ENCODE assay signal across 21 cellular contexts in the genomic region with DNA sequence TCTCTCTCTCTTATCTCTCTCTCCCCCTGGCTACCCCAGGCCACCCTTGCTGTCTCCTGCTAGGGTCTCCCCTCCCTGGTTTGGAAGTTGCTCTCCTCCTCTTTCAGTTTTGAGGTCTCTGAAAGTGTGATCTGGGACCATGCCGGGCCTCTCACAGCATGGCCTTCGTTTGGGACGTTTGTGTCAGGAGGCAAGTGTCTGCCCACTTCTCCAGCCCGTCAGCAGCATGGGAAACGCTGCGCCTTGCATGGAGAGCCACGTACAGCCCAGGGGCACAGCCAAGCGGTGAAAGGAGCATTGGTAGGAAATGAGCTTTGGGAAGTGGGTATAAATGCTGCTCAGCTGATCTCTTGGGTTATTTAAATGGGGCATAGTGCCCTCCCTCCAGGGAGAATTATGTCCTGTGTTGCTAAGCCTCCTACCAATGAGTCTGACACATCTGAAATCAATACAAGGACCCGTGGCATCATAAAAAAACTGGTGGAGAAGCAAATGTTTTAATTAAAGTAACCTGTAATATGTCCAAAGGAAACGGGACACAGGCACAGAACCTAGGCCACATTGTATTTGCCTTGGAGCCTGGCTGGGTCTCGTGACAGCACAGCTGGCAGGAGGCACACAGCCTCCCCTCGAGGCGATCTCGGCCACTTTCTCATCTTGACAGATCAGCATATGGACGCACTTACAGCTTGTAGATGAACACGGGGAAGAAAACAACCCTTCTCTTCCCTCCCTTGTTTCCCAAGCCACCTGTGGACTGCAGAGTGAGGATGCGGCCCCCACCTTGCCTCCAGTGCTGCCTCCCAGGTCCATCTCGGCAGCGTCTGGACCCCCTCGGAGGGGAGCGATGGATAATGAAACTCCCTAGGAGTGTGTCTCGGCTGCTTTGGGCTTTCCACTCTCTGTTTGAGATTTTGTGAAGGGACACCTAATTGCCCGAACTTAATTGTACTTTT.
DNase-seq lines count a peak whose midpoint lies in the region; ATAC-seq, FAIRE-seq and TF ChIP-seq lines count a peak whose summit lies in the region.
"Had no signal": no experiment of that assay in that cellular context is flagged by ENCODE, and none has a peak within 500 bp of the region (broad histone marks: within the 10 kb centered on the region; RNA-seq: fewer than 3 reads in every experiment).

No MANE protein-coding gene starts in this region.

- no peak for TF ChIP-seq POLR2A in H1 (IDR thresholded peaks at IDR 0.05; ENCODE audit: control extremely low read depth in 1 of 2, low read depth in 2 of 2, low read length in 2 of 2)

- H3K23ac ChIP-seq in H1 (ENCODE audit: insufficient read length): no peak overlapping the region

- H2AFZ ChIP-seq in H1 (ENCODE audit: low read length): no peak overlapping the region

- no peak overlapping the region for H3K9ac ChIP-seq in H1 (replicated peaks in 1 of 4; ENCODE audit: extremely low read depth in 1 of 4, low read depth in 3 of 4, low read length in 3 of 4)

- no peaks in the 10 kb centered on the region for H3K23me2 ChIP-seq in H1 (ENCODE audit: low read depth, low read length)

- H2BK15ac ChIP-seq in H1 (ENCODE audit: low read length): no peak overlapping the region

- ATAC-seq in activated CD4-positive, CD25-positive, alpha-beta regulatory T cell treated with anti-CD3 and anti-CD28 coated beads, Interleukin-2, amount 50 U/mL, for 24 hours: no peak
- ATAC-seq in left lobe of liver: peak; percentile 69
- ATAC-seq: activated CD4-positive, alpha-beta T cell treated with anti-CD3 and anti-CD28 coated beads for 36 hours had no signal

- H4K8ac ChIP-seq in H1 (ENCODE audit: extremely low read depth, insufficient read depth, low read length): no peak overlapping the region

- H3K9me3 ChIP-seq in H1 (ENCODE audit: insufficient read depth in 2 of 2, low read depth in 1 of 2, low read length in 1 of 2): no peaks in the 10 kb centered on the region
- H3K9me3 ChIP-seq: HAP-1, SJSA1 had no signal

- H2BK20ac ChIP-seq in H1 (ENCODE audit: low read length): no peak overlapping the region

- CTCF ChIA-PET in H1 (lab: Charles Lee; ENCODE audit: partially characterized antibody): interaction anchor here (1.0 to 1.5 kb wide), 2 partner anchors 15 to 70 kb away, joined by 3 read pairs; no protein-coding TSS in a partner anchor

- no peak overlapping the region for H3K4me3 ChIP-seq in H1 (ENCODE audit: extremely low read depth in 1 of 4, insufficient read depth in 2 of 4, low read depth in 3 of 4, low read length in 4 of 4)
- H3K4me3 ChIP-seq: coronary artery, HAP-1, lung, SJSA1 had no signal

- H3K27ac ChIP-seq in H1 (ENCODE audit: low read depth, low read length): no peak overlapping the region
- H3K27ac ChIP-seq: SJSA1 had no signal

- H3K4me2 ChIP-seq in H1 (ENCODE audit: insufficient read depth in 1 of 2, low read depth in 2 of 2, low read length in 2 of 2): no peak overlapping the region

- no peak overlapping the region for H2BK12ac ChIP-seq in H1 (ENCODE audit: low read depth, low read length)

- H3K56ac ChIP-seq in H1 (replicated peaks; ENCODE audit: insufficient read length, low read depth, low read length): no peak overlapping the region

- TF ChIP-seq RAD21 in H1 (IDR thresholded peaks at IDR 0.05 in 1 of 2, conservative IDR thresholded peaks at IDR 0.05 in 1 of 2; ENCODE audit: low read depth in 2 of 2, low read length in 2 of 2): no peak

- H2BK5ac ChIP-seq in H1 (ENCODE audit: low read depth, low read length): no peak overlapping the region

- no peak for TF ChIP-seq CTCF in H1 (IDR thresholded peaks at IDR 0.05; ENCODE audit: control extremely low read depth in 1 of 3, insufficient read depth in 1 of 3, low read depth in 1 of 3, low read length in 3 of 3)

- H3K14ac ChIP-seq in H1 (ENCODE audit: insufficient read length): peak overlapping the region; percentile 84

- H4K91ac ChIP-seq in H1 (replicated peaks; ENCODE audit: insufficient read length, low read length): no peak overlapping the region

- H2AK5ac ChIP-seq in H1 (ENCODE audit: low read depth, low read length): 0 out of 2 replicates have a peak overlapping the region, but pooled peaks have one; percentile 39

- no peak for FAIRE-seq in H1 (lab: Jason Lieb, UNC)
- FAIRE-seq: A204.1 had no signal

- H3K79me1 ChIP-seq in H1 (ENCODE audit: low read depth, low read length): no peaks in the 10 kb centered on the region; the same call in 1 of the 2 replicates

- no peaks in the 10 kb centered on the region for H3K79me2 ChIP-seq in H1 (ENCODE audit: control insufficient read depth in 1 of 2, insufficient read depth in 2 of 2, low read length in 2 of 2)

- H3K4ac ChIP-seq in H1 (replicated peaks; ENCODE audit: insufficient read length, low read depth, low read length): no peak overlapping the region

- H3K4me1 ChIP-seq in H1 (replicated peaks in 1 of 4; ENCODE audit: control insufficient read depth in 3 of 4, insufficient read depth in 4 of 4, low read length in 3 of 4): no peaks in the 10 kb centered on the region
- H3K4me1 ChIP-seq: HAP-1, SJSA1 had no signal

- no peak overlapping the region for H2BK120ac ChIP-seq in H1 (replicated peaks; ENCODE audit: low read depth, low read length)

- no peaks in the 10 kb centered on the region for H3K27me3 ChIP-seq in H1 (replicated peaks in 1 of 4; ENCODE audit: control insufficient read depth in 3 of 4, extremely low read depth in 1 of 4, insufficient read depth in 3 of 4, low read length in 3 of 4)
- H3K27me3 ChIP-seq: SJSA1 had no signal

- H4K5ac ChIP-seq in H1 (ENCODE audit: insufficient read length, low read depth, low read length): no peak overlapping the region

- H4K20me1 ChIP-seq in H1 (replicated peaks in 1 of 2; ENCODE audit: control insufficient read depth in 1 of 2, insufficient read depth in 2 of 2, low read length in 2 of 2): no peaks in the 10 kb centered on the region

- TF ChIP-seq EP300 in H1 (IDR thresholded peaks at IDR 0.05; ENCODE audit: borderline replicate concordance in 1 of 2, low read depth in 2 of 2, low read length in 2 of 2): no peak

- no peaks in the 10 kb centered on the region for H3K36me3 ChIP-seq in H1 (ENCODE audit: control insufficient read depth in 2 of 4, insufficient read depth in 4 of 4, low read length in 3 of 4)
- H3K36me3 ChIP-seq: HAP-1, SJSA1 had no signal

- peak; percentile 17 for DNase-seq in activated CD4-positive, CD25-positive, alpha-beta regulatory T cell treated with anti-CD3 and anti-CD28 coated beads, Interleukin-2, amount 50 U/mL, for 72 hours
- no peak for DNase-seq in H1 (ENCODE audit: low read depth in 1 of 2, low spot score in 2 of 2)
- peak; percentile 43 for DNase-seq in left lobe of liver (ENCODE audit: low spot score)
- DNase-seq in ureter (ENCODE audit: low spot score): peak; percentile 25
- no peak for DNase-seq in NCI-H1930 (lab: John Stamatoyannopoulos, UW)
- no peak for DNase-seq in activated T-cell treated with anti-CD3 and anti-CD28 coated beads, Interleukin-2, amount 50 U/mL, for 1 hour
- DNase-seq in NCI-H1417 treated with DMSO at 0.1 percent for 48 hours (lab: John Stamatoyannopoulos, UW): no peak
- DNase-seq: activated CD4-positive, alpha-beta T cell treated with anti-CD3 and anti-CD28 coated beads for 36 hours; activated CD8-positive, alpha-beta memory T cell treated with anti-CD3 and anti-CD28 coated beads, Interleukin-2, amount 50 U/mL, for 48 hours; activated naive CD4-positive, alpha-beta T cell treated with anti-CD3 and anti-CD28 coated beads, Interleukin-2, amount 50 U/mL, for 16 hours; CD8-positive, alpha-beta memory T cell; Kasumi-1; NCI-H446 treated with DMSO at 0.1 percent for 48 hours; stimulated activated CD4-positive, alpha-beta T cell treated with anti-CD3 and anti-CD28 coated beads, Interleukin-15, amount 100 ng/mL, for 24 hours; T-helper 9 cell had no signal

- WGBS in H1 (ENCODE audit: extremely low coverage in 1 of 2, insufficient coverage in 1 of 2, insufficient read length in 1 of 2, insufficient replicate concordance in 2 of 2, low coverage in 1 of 2, low lambda C conversion rate in 2 of 2, missing lambda C conversion rate in 1 of 2), 2 experiments: 90% methylated on average over 23 of the region's 23 CpGs; no CpG with 5 or more reads in 1 of the 2 experiments

- POLR2A ChIA-PET in H1 (lab: Charles Lee; ENCODE audit: partially characterized antibody): no interaction called here

- H3K18ac ChIP-seq in H1 (ENCODE audit: extremely low read depth, low read length): no peak overlapping the region

TF ChIP-seq in H1, 55 proteins besides CTCF, POLR2A, EP300 and RAD21 (continues in another document):
- TF ChIP-seq GABPA (IDR thresholded peaks at IDR 0.05; ENCODE audit: borderline replicate concordance, insufficient read depth, low read length): no peak
- TF ChIP-seq, protein P1, sequence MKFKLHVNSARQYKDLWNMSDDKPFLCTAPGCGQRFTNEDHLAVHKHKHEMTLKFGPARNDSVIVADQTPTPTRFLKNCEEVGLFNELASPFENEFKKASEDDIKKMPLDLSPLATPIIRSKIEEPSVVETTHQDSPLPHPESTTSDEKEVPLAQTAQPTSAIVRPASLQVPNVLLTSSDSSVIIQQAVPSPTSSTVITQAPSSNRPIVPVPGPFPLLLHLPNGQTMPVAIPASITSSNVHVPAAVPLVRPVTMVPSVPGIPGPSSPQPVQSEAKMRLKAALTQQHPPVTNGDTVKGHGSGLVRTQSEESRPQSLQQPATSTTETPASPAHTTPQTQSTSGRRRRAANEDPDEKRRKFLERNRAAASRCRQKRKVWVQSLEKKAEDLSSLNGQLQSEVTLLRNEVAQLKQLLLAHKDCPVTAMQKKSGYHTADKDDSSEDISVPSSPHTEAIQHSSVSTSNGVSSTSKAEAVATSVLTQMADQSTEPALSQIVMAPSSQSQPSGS (IDR thresholded peaks at IDR 0.05; ENCODE audit: low read length): no peak
- no peak for TF ChIP-seq CHD1 (IDR thresholded peaks at IDR 0.05; ENCODE audit: low read depth, low read length)
- no peak for TF ChIP-seq PHF8 (conservative IDR thresholded peaks at IDR 0.05; ENCODE audit: low read depth, low read length)
- TF ChIP-seq POLR2AphosphoS5 (IDR thresholded peaks at IDR 0.05; ENCODE audit: low read depth, low read length): no peak
- TF ChIP-seq SAP30 (IDR thresholded peaks at IDR 0.05; ENCODE audit: insufficient read depth, insufficient replicate concordance, low read length): no peak

Comparison
In these comparisons a context has a peak if more than half of its experiments do, and no peak if none do; other contexts are left out.
1. DNase-seq: peak in activated CD4-positive, CD25-positive, alpha-beta regulatory T cell treated with anti-CD3 and anti-CD28 coated beads, Interleukin-2, amount 50 U/mL, for 72 hours (single experiment), left lobe of liver (single experiment) and ureter (single experiment); none in H1 (0 of 2), NCI-H1930 (0 of 2), activated T-cell treated with anti-CD3 and anti-CD28 coated beads, Interleukin-2, amount 50 U/mL, for 1 hour (single experiment) and NCI-H1417 treated with DMSO at 0.1 percent for 48 hours (single experiment).